18 cellular contexts compared by ENCODE assay signal in genomic region chrY:2787600-2787999, GRCh38. TPM values are rescaled to one million over a fixed set of nuclear protein-coding genes. Genes with fewer than 3 reads are reported as not detected.
DNase-seq lines count a peak whose midpoint lies in the region; ATAC-seq, FAIRE-seq and TF ChIP-seq lines count a peak whose summit lies in the region.
"Had no signal": no experiment of that assay in that cellular context is flagged by ENCODE, and none has a peak within 500 bp of the region (broad histone marks: within the 10 kb centered on the region; RNA-seq: fewer than 3 reads in every experiment).

TSS of gene SRY (minus strand) at chrY:2787682. CDS start at chrY:2787603, 79 bp downstream.

- FAIRE-seq in astrocyte (lab: Jason Lieb, UNC) (no peak), pancreas (lab: Jason Lieb, UNC) (no peak)

- DNase-seq in right cardiac atrium (no peak), heart right ventricle (no peak), astrocyte (ENCODE audit: low read depth) (no peak), NCI-H2107 treated with DMSO at 0.1 percent for 48 hours (lab: John Stamatoyannopoulos, UW; ENCODE audit: unreplicated experiment) (no peak), pancreas (no peak)
- DNase-seq: activated CD8-positive, alpha-beta memory T cell treated with anti-CD3 and anti-CD28 coated beads, Interleukin-2, amount 10 ng/mL, durations not matched to agents 7 days and 5 days; central memory CD4-positive, alpha-beta T cell; DMS153; hippocampal formation; left lung; naive thymus-derived CD8-positive, alpha-beta T cell; NCI-H510A treated with DMSO at 0.1 percent for 48 hours had no signal

- no peaks in the 10 kb centered on the region for H3K9me3 ChIP-seq in right cardiac atrium (ENCODE audit: control insufficient read depth, low read length)
- H3K9me3 ChIP-seq in heart right ventricle: no peaks in the 10 kb centered on the region
- H3K9me3 ChIP-seq in astrocyte (ENCODE audit: insufficient read depth, low read depth, low read length): no peaks in the 10 kb centered on the region
- H3K9me3 ChIP-seq in iPS-20b (ENCODE audit: insufficient read depth, low read depth, low read length): no peaks in the 10 kb centered on the region
- H3K9me3 ChIP-seq in thymus (ENCODE audit: control insufficient read depth): no peaks in the 10 kb centered on the region
- no peaks in the 10 kb centered on the region for H3K9me3 ChIP-seq in pancreas
- H3K9me3 ChIP-seq: esophagus muscularis mucosa, left lung, tibial nerve had no signal

- no peaks in the 10 kb centered on the region for H3K4me1 Mint-ChIP-seq in astrocyte (ENCODE audit: low read depth, unreplicated experiment)

- H3K27ac ChIP-seq in right cardiac atrium (ENCODE audit: low read length) (no peak within 1 kb of the TSS), heart right ventricle (no peak within 1 kb of the TSS), astrocyte (ENCODE audit: low read depth, low read length) (no peak within 1 kb of the TSS), iPS-20b (ENCODE audit: low read length) (no peak within 1 kb of the TSS), thymus (ENCODE audit: low read depth) (no peak within 1 kb of the TSS), pancreas (no peak within 1 kb of the TSS)
- H3K27ac ChIP-seq: esophagus muscularis mucosa, left lung, SK-N-MC had no signal

- TF ChIP-seq CTCF in heart right ventricle (IDR thresholded peaks at IDR 0.05) (no peak), astrocyte (IDR thresholded peaks at IDR 0.05; ENCODE audit: insufficient read depth, low read depth, low read length) (no peak), pancreas (IDR thresholded peaks at IDR 0.05) (no peak)

- peak within 1 kb of the TSS; percentile 91 for H3K4me2 ChIP-seq in astrocyte (ENCODE audit: low read length)

- H3K36me3 ChIP-seq in heart right ventricle: no peaks in the 10 kb centered on the region
- H3K36me3 ChIP-seq in astrocyte (ENCODE audit: insufficient read depth, low read length): no peaks in the 10 kb centered on the region
- H3K36me3 ChIP-seq in iPS-20b (ENCODE audit: insufficient read depth, low read depth, low read length): no peaks in the 10 kb centered on the region
- no peaks in the 10 kb centered on the region for H3K36me3 ChIP-seq in thymus (ENCODE audit: control insufficient read depth, insufficient read depth)
- no peaks in the 10 kb centered on the region for H3K36me3 ChIP-seq in pancreas
- H3K36me3 ChIP-seq: esophagus muscularis mucosa, left lung, tibial nerve had no signal

- H3K4me1 ChIP-seq in right cardiac atrium (ENCODE audit: control insufficient read depth, insufficient read depth, low read length): no peaks in the 10 kb centered on the region
- H3K4me1 ChIP-seq in heart right ventricle: no peaks in the 10 kb centered on the region
- no peaks in the 10 kb centered on the region for H3K4me1 ChIP-seq in astrocyte (ENCODE audit: insufficient read depth, low read length)
- H3K4me1 ChIP-seq in iPS-20b (ENCODE audit: insufficient read depth, low read length): peaks cover 6% of the 10 kb centered on the region; the same call in 1 of the 2 replicates
- no peaks in the 10 kb centered on the region for H3K4me1 ChIP-seq in thymus (ENCODE audit: control insufficient read depth, insufficient read depth, low read length)
- no peaks in the 10 kb centered on the region for H3K4me1 ChIP-seq in pancreas
- H3K4me1 ChIP-seq: left lung, tibial nerve had no signal

- peak within 1 kb of the TSS; percentile 86 for H3K4me3 Mint-ChIP-seq in astrocyte (ENCODE audit: unreplicated experiment)
- H3K4me3 Mint-ChIP-seq: activated CD8-positive, alpha-beta memory T cell treated with anti-CD3 and anti-CD28 coated beads, Interleukin-2, amount 10 ng/mL, durations not matched to agents 7 days and 5 days had no signal

- no peaks in the 10 kb centered on the region for H3K79me2 ChIP-seq in astrocyte (ENCODE audit: insufficient read depth, low read length)

- WGBS in right cardiac atrium: 6% methylated on average over 9 of the region's 9 CpGs
- 4 to 6% methylated on average over 9 of the region's 9 CpGs for WGBS in heart right ventricle, 2 donors
- WGBS in thymus: 9% methylated on average over 9 of the region's 9 CpGs
- 35% methylated on average over 9 of the region's 9 CpGs; no CpG with 5 or more reads in 1 of the 2 donors for WGBS in pancreas, 2 donors

- H3K4me3 ChIP-seq in right cardiac atrium (ENCODE audit: low read length) (peak within 1 kb of the TSS; percentile 42), heart right ventricle (peak within 1 kb of the TSS in 5 of 10 donors; percentile 21 to 42 (median 25)), astrocyte (ENCODE audit: insufficient read depth, low read depth, low read length) (peak within 1 kb of the TSS; percentile 51), iPS-20b (ENCODE audit: low read length) (peak within 1 kb of the TSS; percentile 80), thymus (ENCODE audit: low read length) (peak within 1 kb of the TSS; percentile 49), pancreas (no peak within 1 kb of the TSS)
- H3K4me3 ChIP-seq: SK-N-MC had no signal

- no peaks in the 10 kb centered on the region for H3K36me3 Mint-ChIP-seq in astrocyte (ENCODE audit: low read depth, unreplicated experiment)

- H2AFZ ChIP-seq in astrocyte (ENCODE audit: low read depth, low read length): peak within 1 kb of the TSS; percentile 84

- H3K9me3 Mint-ChIP-seq in astrocyte (ENCODE audit: unreplicated experiment): no peaks in the 10 kb centered on the region

- H4K20me1 ChIP-seq in astrocyte (ENCODE audit: insufficient read depth, low read length): no peaks in the 10 kb centered on the region

- H3K9ac ChIP-seq in astrocyte (ENCODE audit: low read length) (peak within 1 kb of the TSS; percentile 28), iPS-20b (ENCODE audit: low read depth, low read length) (peak within 1 kb of the TSS; percentile 81)

- no peaks in the 10 kb centered on the region for H3K27me3 ChIP-seq in right cardiac atrium (ENCODE audit: control insufficient read depth, insufficient read depth)
- peaks cover 0 to 57% (median 25%) of the 10 kb centered on the region in 7 donors for H3K27me3 ChIP-seq in heart right ventricle
- H3K27me3 ChIP-seq in astrocyte (ENCODE audit: insufficient read depth, low read length): peaks cover 9% of the 10 kb centered on the region
- peaks cover 11% of the 10 kb centered on the region; the same call in 1 of the 2 replicates for H3K27me3 ChIP-seq in iPS-20b (ENCODE audit: insufficient read depth, low read length)
- no peaks in the 10 kb centered on the region for H3K27me3 ChIP-seq in thymus (ENCODE audit: control insufficient read depth, insufficient read depth)
- H3K27me3 ChIP-seq in pancreas: no peaks in the 10 kb centered on the region
- H3K27me3 ChIP-seq: tibial nerve had no signal

- intact Hi-C loops in right cardiac atrium (cut with DNase I): no loop called here
- intact Hi-C loops in heart right ventricle (cut with DNase I): no loop called here
- intact Hi-C loops in pancreas (cut with DNase I): no loop called here

- ATAC-seq in right cardiac atrium (no peak), heart right ventricle (no peak), HG02938 (IDR thresholded peaks at IDR 0.05; ENCODE audit: unreplicated experiment) (no peak), pancreas (no peak)
- ATAC-seq: activated CD8-positive, alpha-beta memory T cell treated with anti-CD3 and anti-CD28 coated beads, Interleukin-2, amount 10 ng/mL, durations not matched to agents 7 days and 5 days; left lung; naive thymus-derived CD8-positive, alpha-beta T cell had no signal

- H3K27me3 Mint-ChIP-seq in astrocyte (ENCODE audit: low read depth, unreplicated experiment): peaks cover 14% of the 10 kb centered on the region

- H3K27ac Mint-ChIP-seq in astrocyte (ENCODE audit: unreplicated experiment): no peak within 1 kb of the TSS
- H3K27ac Mint-ChIP-seq: activated CD8-positive, alpha-beta memory T cell treated with anti-CD3 and anti-CD28 coated beads, Interleukin-2, amount 10 ng/mL, durations not matched to agents 7 days and 5 days; naive thymus-derived CD8-positive, alpha-beta T cell had no signal

RNA-seq across cellular contexts. Expression of gene SRY, which starts in this region (rescaled TPM):
- not detected for total RNA-seq in right cardiac atrium
- not detected for polyA plus RNA-seq in right cardiac atrium
- total RNA-seq in heart right ventricle: not detected
- not detected for polyA plus RNA-seq in heart right ventricle
- total RNA-seq in astrocyte: not detected in 2 replicates
- polyA plus RNA-seq in thymus: 1.3 TPM
- total RNA-seq in pancreas: not detected
- polyA plus RNA-seq in pancreas: under 1 TPM in 1 of 2 donors, not detected in 1; 0.38 TPM
- total RNA-seq: activated CD8-positive, alpha-beta memory T cell treated with anti-CD3 and anti-CD28 coated beads, Interleukin-2, amount 10 ng/mL, durations not matched to agents 7 days and 5 days; esophagus muscularis mucosa; left lung; naive thymus-derived CD8-positive, alpha-beta T cell; tibial nerve had no signal
- polyA plus RNA-seq: naive thymus-derived CD8-positive, alpha-beta T cell had no signal

Comparison
In these comparisons a context has a peak if more than half of its experiments do, and no peak if none do; other contexts are left out.
1. H3K4me3 ChIP-seq: peak in right cardiac atrium (single experiment), astrocyte (single experiment), iPS-20b (single experiment) and thymus (single experiment); none in pancreas (0 of 4).